8 cellular contexts compared by ENCODE assay signal in genomic region chr12:81257952-81258551, GRCh38.
DNase-seq lines count a peak whose midpoint lies in the region; ATAC-seq and TF ChIP-seq lines count a peak whose summit lies in the region.

No MANE protein-coding gene starts in this region.

- peak; percentile 15 for DNase-seq in ELF-1 (ENCODE audit: low read depth, low spot score)
- DNase-seq in MV-4-11 (lab: John Stamatoyannopoulos, UW) = peak; percentile 19
- DNase-seq in SIG-M5 (lab: John Stamatoyannopoulos, UW) = peak; percentile 8
- DNase-seq in upper lobe of right lung = no peak
- DNase-seq in left colon = no peak

- H3K4me3 ChIP-seq in gastroesophageal sphincter (no peak overlapping the region), upper lobe of right lung (no peak overlapping the region)

- H3K27ac ChIP-seq in gastroesophageal sphincter = no peak overlapping the region
- no peak overlapping the region for H3K27ac ChIP-seq in upper lobe of right lung

- ATAC-seq in gastroesophageal sphincter = no peak
- no peak for ATAC-seq in upper lobe of right lung
- ATAC-seq in GM18858 (IDR thresholded peaks at IDR 0.05; ENCODE audit: unreplicated experiment) = no peak
- no peak for ATAC-seq in left colon
- ATAC-seq in GM18517 (IDR thresholded peaks at IDR 0.05; ENCODE audit: unreplicated experiment) = no peak

- H3K27me3 ChIP-seq in gastroesophageal sphincter = no peaks in the 10 kb centered on the region
- H3K27me3 ChIP-seq in upper lobe of right lung = no peaks in the 10 kb centered on the region

- no peaks in the 10 kb centered on the region for H3K9me3 ChIP-seq in gastroesophageal sphincter
- H3K9me3 ChIP-seq in upper lobe of right lung = no peaks in the 10 kb centered on the region

- TF ChIP-seq CTCF in gastroesophageal sphincter (IDR thresholded peaks at IDR 0.05) (peak in 3 of 4 experiments; percentile 36 to 46 (median 41)), upper lobe of right lung (IDR thresholded peaks at IDR 0.05) (peak; percentile 28)

- TF ChIP-seq EP300 in gastroesophageal sphincter (IDR thresholded peaks at IDR 0.05) = no peak

- WGBS in gastroesophageal sphincter (ENCODE audit: low coverage in 1 of 2), 2 donors = 51 to 52% methylated on average over 4 of the region's 4 CpGs

- intact Hi-C loops in upper lobe of right lung (cut with DNase I) = no loop called here
- intact Hi-C loops in left colon (cut with DNase I, micrococcal nuclease) = no loop called here

- no peak for TF ChIP-seq POLR2A in gastroesophageal sphincter (IDR thresholded peaks at IDR 0.05)

- no peaks in the 10 kb centered on the region for H3K4me1 ChIP-seq in gastroesophageal sphincter
- no peaks in the 10 kb centered on the region for H3K4me1 ChIP-seq in upper lobe of right lung

- no peaks in the 10 kb centered on the region for H3K36me3 ChIP-seq in gastroesophageal sphincter
- peaks cover 15% of the 10 kb centered on the region for H3K36me3 ChIP-seq in upper lobe of right lung

Comparison
In these comparisons a context has a peak if more than half of its experiments do, and no peak if none do; other contexts are left out.
1. DNase-seq: peak in ELF-1 (single experiment), MV-4-11 (single experiment) and SIG-M5 (single experiment); none in upper lobe of right lung (single experiment) and left colon (0 of 2).